ENCODE assay signal across 7 cellular contexts in the genomic region with DNA sequence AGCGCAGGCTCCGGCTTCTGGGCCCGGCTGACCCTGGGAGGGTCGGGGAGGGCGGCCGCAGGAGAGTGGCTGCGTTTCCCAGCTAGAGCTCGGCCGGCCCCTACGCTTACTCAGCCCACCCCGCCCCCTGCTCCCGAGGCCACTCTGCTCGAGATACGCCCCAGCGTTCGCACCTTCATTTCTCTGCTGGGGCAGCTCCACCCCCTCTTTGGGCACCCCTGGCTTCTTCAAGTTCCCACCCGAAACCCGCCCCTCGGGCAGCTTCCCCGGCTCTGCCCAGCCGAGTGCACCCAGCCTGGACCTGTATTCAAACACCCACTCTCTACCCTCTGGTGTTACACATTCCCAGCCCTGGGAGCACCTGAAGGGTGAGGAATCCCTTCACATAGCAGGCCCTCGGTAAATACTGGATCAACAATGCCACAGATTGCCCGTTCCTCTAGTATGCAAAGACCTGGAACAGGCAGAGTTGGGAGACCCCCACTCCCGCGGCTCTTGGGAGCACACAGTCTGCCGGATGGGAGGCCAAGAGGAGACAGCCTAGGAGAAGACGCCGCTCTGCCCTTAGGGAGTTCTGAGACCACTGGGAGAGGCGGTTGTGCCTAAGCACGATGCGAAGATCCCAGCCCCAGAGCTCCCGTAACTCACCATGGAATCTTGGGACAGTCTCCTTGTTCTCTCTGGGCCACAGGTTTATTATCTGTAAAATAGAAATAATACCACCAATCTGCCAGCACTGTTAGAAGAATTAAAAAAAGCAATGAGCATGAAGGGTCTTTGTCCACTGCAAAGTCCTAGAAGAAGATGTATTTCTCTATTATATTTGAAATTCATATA. TPM values are rescaled to one million over a fixed set of nuclear protein-coding genes. Genes with fewer than 3 reads are reported as not detected.
DNase-seq lines count a peak whose midpoint lies in the region; ATAC-seq, FAIRE-seq and TF ChIP-seq lines count a peak whose summit lies in the region.

No MANE protein-coding gene starts in this region.

- CTCF ChIA-PET in endothelial cell of umbilical vein (lab: Charles Lee) = interaction anchor here (0.6 to 2.9 kb wide), 10 partner anchors 12 to 328 kb away, joined by 3 to 20 read pairs (median 3); a partner anchor contains a TSS

- dilution Hi-C loops in endothelial cell of umbilical vein (cut with MboI; ENCODE audit: extremely low pct_ligation_motif_present, low sequenced_read_pairs) = loop anchor here (25.0 kb wide), 1 partner anchor 111 kb away; a partner anchor contains a TSS

- no peaks in the 10 kb centered on the region for H3K9me3 ChIP-seq in OCI-LY3 (ENCODE audit: insufficient read depth, low read length)
- no peaks in the 10 kb centered on the region for H3K9me3 ChIP-seq in endothelial cell of umbilical vein (replicated peaks; ENCODE audit: control insufficient read depth, insufficient read depth, low read length)
- no peaks in the 10 kb centered on the region for H3K9me3 ChIP-seq in neural cell (ENCODE audit: low read length)

- TF ChIP-seq RAD21 in neural cell (conservative IDR thresholded peaks at IDR 0.05) = no peak

- H3K27me3 ChIP-seq in OCI-LY3 (ENCODE audit: low read depth, low read length) (no peaks in the 10 kb centered on the region), endothelial cell of umbilical vein (ENCODE audit: control insufficient read depth in 2 of 2, insufficient read depth in 2 of 2, low read length in 2 of 2) (no peaks in the 10 kb centered on the region), neural cell (ENCODE audit: insufficient read depth, low read depth, low read length) (peaks cover 21% of the 10 kb centered on the region)

- TF ChIP-seq CTCF in OCI-LY3 (IDR thresholded peaks at IDR 0.05; ENCODE audit: low read depth, low read length) = no peak
- TF ChIP-seq CTCF in endothelial cell of umbilical vein (IDR thresholded peaks at IDR 0.05; ENCODE audit: extremely low read depth in 1 of 2, insufficient read depth in 1 of 2, low read depth in 1 of 2, low read length in 2 of 2) = no peak
- no peak for TF ChIP-seq CTCF in neural cell (IDR thresholded peaks at IDR 0.05; ENCODE audit: poor library complexity, severe bottlenecking)

- H3K4me2 ChIP-seq in OCI-LY3 (ENCODE audit: low read length) = peak overlapping the region; percentile 87
- peak overlapping the region; percentile 45 for H3K4me2 ChIP-seq in endothelial cell of umbilical vein (ENCODE audit: insufficient read depth, low read length)
- no peak overlapping the region for H3K4me2 ChIP-seq in neural cell (ENCODE audit: low read length)

- TF ChIP-seq POLR2A in endothelial cell of umbilical vein (IDR thresholded peaks at IDR 0.05; ENCODE audit: low read depth, low read length) = no peak

- H4K20me1 ChIP-seq in OCI-LY3 (ENCODE audit: insufficient read depth, low read length) = no peaks in the 10 kb centered on the region
- H4K20me1 ChIP-seq in endothelial cell of umbilical vein (replicated peaks; ENCODE audit: control insufficient read depth, extremely low read depth, insufficient read depth, low read length) = no peaks in the 10 kb centered on the region
- H4K20me1 ChIP-seq in neural cell (ENCODE audit: insufficient read depth) = no peaks in the 10 kb centered on the region

- TF ChIP-seq EP300 in neural cell (conservative IDR thresholded peaks at IDR 0.05; ENCODE audit: poor library complexity, severe bottlenecking) = no peak

- no peaks in the 10 kb centered on the region for H3F3A ChIP-seq in neural cell (ENCODE audit: insufficient read depth, low read length, poor library complexity, severe bottlenecking)

- no peak overlapping the region for H3K27ac ChIP-seq in OCI-LY3 (ENCODE audit: low read length)
- H3K27ac ChIP-seq in endothelial cell of umbilical vein (ENCODE audit: insufficient read depth, low read depth, low read length) = no peak overlapping the region
- no peak overlapping the region for H3K27ac ChIP-seq in neural cell (ENCODE audit: low read length)

- intact Hi-C loops in endothelial cell of umbilical vein (cut with micrococcal nuclease) = loop anchor here (1.0 kb wide), 1 partner anchor 17 kb away; a partner anchor contains a TSS

- H3K9ac ChIP-seq in OCI-LY3 (ENCODE audit: low read length) (peak overlapping the region; percentile 86), endothelial cell of umbilical vein (replicated peaks; ENCODE audit: extremely low read depth, insufficient read depth, low read length) (no peak overlapping the region), neural cell (ENCODE audit: low read length) (peak overlapping the region; percentile 61)

- H3K79me2 ChIP-seq in OCI-LY3 (ENCODE audit: low read length) (peaks cover 23% of the 10 kb centered on the region), endothelial cell of umbilical vein (ENCODE audit: control insufficient read depth, insufficient read depth, low read length) (no peaks in the 10 kb centered on the region), neural cell (replicated peaks; ENCODE audit: insufficient read depth, low read length) (no peaks in the 10 kb centered on the region)

- POLR2A ChIA-PET in endothelial cell of umbilical vein (lab: Charles Lee) = interaction anchor here (0.6 kb wide), 2 partner anchors 14 to 482 kb away, joined by 3 read pairs; no protein-coding TSS in a partner anchor

- H2AFZ ChIP-seq in OCI-LY3 (ENCODE audit: low read depth, low read length) (peak overlapping the region; percentile 39; the same call in 1 of the 2 replicates), endothelial cell of umbilical vein (ENCODE audit: low read depth, low read length) (peak overlapping the region; percentile 91), neural cell (ENCODE audit: low read depth, low read length) (no peak overlapping the region)

- no peaks in the 10 kb centered on the region for H3K9me2 ChIP-seq in neural cell (ENCODE audit: insufficient read depth, low read length)

- DNase-seq in endothelial cell of umbilical vein (ENCODE audit: low read depth, low spot score) (no peak), DMS 273 (lab: John Stamatoyannopoulos, UW; ENCODE audit: unreplicated experiment) (no peak), SHP77 treated with DMSO at 0.1 percent for 48 hours (lab: John Stamatoyannopoulos, UW) (no peak), H4 (ENCODE audit: low spot score) (no peak)

- no peaks in the 10 kb centered on the region for H3K9me1 ChIP-seq in endothelial cell of umbilical vein (replicated peaks; ENCODE audit: control insufficient read depth, extremely low read depth, insufficient read depth, low read length)

- peaks cover 16% of the 10 kb centered on the region for H3K4me1 ChIP-seq in OCI-LY3 (ENCODE audit: low read length)
- peaks cover 7% of the 10 kb centered on the region for H3K4me1 ChIP-seq in endothelial cell of umbilical vein (ENCODE audit: control insufficient read depth, extremely low read depth, insufficient read depth, low read length)

- BruUV-seq in endothelial cell of umbilical vein (replicated peaks; lab: Mats Ljungman, UMichigan) = no TSS peak

- H3K36me3 ChIP-seq in OCI-LY3 (replicated peaks; ENCODE audit: low read depth, low read length) = no peaks in the 10 kb centered on the region
- H3K36me3 ChIP-seq in endothelial cell of umbilical vein (ENCODE audit: control insufficient read depth in 2 of 2, extremely low read depth in 1 of 2, insufficient read depth in 2 of 2, low read length in 2 of 2) = no peaks in the 10 kb centered on the region
- H3K36me3 ChIP-seq in neural cell (ENCODE audit: insufficient read depth, low read length) = no peaks in the 10 kb centered on the region

- peak; percentile 34 for ATAC-seq in GM19463 (IDR thresholded peaks at IDR 0.05; ENCODE audit: unreplicated experiment)

- FAIRE-seq in endothelial cell of umbilical vein (lab: Jason Lieb, UNC) = peak; percentile 18

- peak overlapping the region; percentile 91 for H3K4me3 ChIP-seq in OCI-LY3 (ENCODE audit: low read length)
- peak overlapping the region; percentile 33 to 54 (median 43) for H3K4me3 ChIP-seq in endothelial cell of umbilical vein (replicated peaks in 1 of 3; ENCODE audit: insufficient read depth in 1 of 3, low read depth in 1 of 3, low read length in 3 of 3)
- H3K4me3 ChIP-seq in neural cell (ENCODE audit: low read length) = peak overlapping the region; percentile 64

RNA-seq across cellular contexts. Expression of a gene that starts 0.6 kb away (rescaled TPM):
- total RNA-seq in endothelial cell of umbilical vein = 8.4 and 9.1 TPM in 2 replicates
- polyA plus RNA-seq in endothelial cell of umbilical vein (10.8 and 12.1 TPM in 2 replicates), neural cell (2.9 and 4.1 TPM in 2 replicates)
- 6.2 and 6.3 TPM in 2 replicates for polyA plus RNA-seq in endothelial cell of umbilical vein (2011; cell fraction: cytosol; rRNA removed)
- polyA plus RNA-seq in endothelial cell of umbilical vein (2011; cell fraction: nucleus; rRNA removed) = 9.5 and 10.9 TPM in 2 replicates
- polyA plus RNA-seq in endothelial cell of umbilical vein (2012) = 7.2 and 9.7 TPM in 2 replicates
- polyA minus RNA-seq in endothelial cell of umbilical vein (13.2 and 15.0 TPM in 2 replicates), neural cell (4.6 and 4.9 TPM in 2 replicates)
- polyA minus RNA-seq in endothelial cell of umbilical vein (2011; cell fraction: cytosol; rRNA and poly(A)+ RNA removed) = 8.3 TPM
- polyA minus RNA-seq in endothelial cell of umbilical vein (2011; cell fraction: nucleus; rRNA and poly(A)+ RNA removed) = 3.4 and 4.4 TPM in 2 replicates
- 2.8 and 3.2 TPM in 2 replicates for total RNA-seq in H4 (2014; rRNA removed; shearing (Covaris generic))

RNA-seq across cellular contexts. Expression of a gene that starts 16.8 kb away (rescaled TPM):
- 4.5 and 4.8 TPM in 2 replicates for total RNA-seq in endothelial cell of umbilical vein
- polyA plus RNA-seq in endothelial cell of umbilical vein (1.6 and 1.8 TPM in 2 replicates), neural cell (0.48 TPM in 1 of 2 replicates, not detected in the other)
- polyA plus RNA-seq in endothelial cell of umbilical vein (2011; cell fraction: cytosol; rRNA removed) = 2.9 and 3.2 TPM in 2 replicates
- polyA plus RNA-seq in endothelial cell of umbilical vein (2011; cell fraction: nucleus; rRNA removed) = 1.3 and 1.7 TPM in 2 replicates
- 1.7 and 2.8 TPM in 2 replicates for polyA plus RNA-seq in endothelial cell of umbilical vein (2012)
- polyA minus RNA-seq in endothelial cell of umbilical vein (1.6 and 3.0 TPM in 2 replicates), neural cell (0.58 TPM in 1 of 2 replicates, not detected in the other)
- polyA minus RNA-seq in endothelial cell of umbilical vein (2011; cell fraction: cytosol; rRNA and poly(A)+ RNA removed) = 12.4 TPM
- polyA minus RNA-seq in endothelial cell of umbilical vein (2011; cell fraction: nucleus; rRNA and poly(A)+ RNA removed) = 1.9 and 2.6 TPM in 2 replicates
- 8.7 and 12.4 TPM in 2 replicates for total RNA-seq in H4 (2014; rRNA removed; shearing (Covaris generic))

RNA-seq across cellular contexts. Expression of a gene that starts 30.1 kb away (rescaled TPM):
- 491 and 503 TPM in 2 replicates for total RNA-seq in endothelial cell of umbilical vein
- polyA plus RNA-seq in endothelial cell of umbilical vein = 63.6 and 102 TPM in 2 replicates
- polyA plus RNA-seq in endothelial cell of umbilical vein (2011; cell fraction: cytosol; rRNA removed) = 195 and 223 TPM in 2 replicates
- 163 and 235 TPM in 2 replicates for polyA plus RNA-seq in endothelial cell of umbilical vein (2011; cell fraction: nucleus; rRNA removed)
- 303 and 405 TPM in 2 replicates for polyA plus RNA-seq in endothelial cell of umbilical vein (2012)
- 34.4 and 40.5 TPM in 2 replicates for polyA minus RNA-seq in endothelial cell of umbilical vein
- 31.1 TPM for polyA minus RNA-seq in endothelial cell of umbilical vein (2011; cell fraction: cytosol; rRNA and poly(A)+ RNA removed)
- 47.4 and 65.3 TPM in 2 replicates for polyA minus RNA-seq in endothelial cell of umbilical vein (2011; cell fraction: nucleus; rRNA and poly(A)+ RNA removed)
- polyA plus RNA-seq in neural cell = 1,834 and 1,950 TPM in 2 replicates
- 377 and 462 TPM in 2 replicates for polyA minus RNA-seq in neural cell
- total RNA-seq in H4 (2014; rRNA removed; shearing (Covaris generic)) = 204 and 329 TPM in 2 replicates

RNA-seq across cellular contexts. Expression of a gene that starts 56.3 kb away (rescaled TPM):
- total RNA-seq in endothelial cell of umbilical vein = 33.8 and 34.8 TPM in 2 replicates
- polyA plus RNA-seq in endothelial cell of umbilical vein = 39.1 and 45.5 TPM in 2 replicates
- polyA plus RNA-seq in endothelial cell of umbilical vein (2011; cell fraction: cytosol; rRNA removed) = 31.5 and 35.7 TPM in 2 replicates
- 97.4 and 105 TPM in 2 replicates for polyA plus RNA-seq in endothelial cell of umbilical vein (2011; cell fraction: nucleus; rRNA removed)
- 25.5 and 28.3 TPM in 2 replicates for polyA plus RNA-seq in endothelial cell of umbilical vein (2012)
- 29.6 and 40.0 TPM in 2 replicates for polyA minus RNA-seq in endothelial cell of umbilical vein
- 6.1 TPM for polyA minus RNA-seq in endothelial cell of umbilical vein (2011; cell fraction: cytosol; rRNA and poly(A)+ RNA removed)
- 13.8 and 20.4 TPM in 2 replicates for polyA minus RNA-seq in endothelial cell of umbilical vein (2011; cell fraction: nucleus; rRNA and poly(A)+ RNA removed)
- 107 and 115 TPM in 2 replicates for polyA plus RNA-seq in neural cell
- 44.7 and 53.8 TPM in 2 replicates for polyA minus RNA-seq in neural cell
- total RNA-seq in H4 (2014; rRNA removed; shearing (Covaris generic)) = 24.4 and 31.7 TPM in 2 replicates
